In genomic region chr2:54866868-54867267, GRCh38 we compare ENCODE assay signal across 10 cellular contexts.
A peak's percentile ranks its signal among the peaks of the same experiment; 100 is the strongest.
DNase-seq lines count a peak whose midpoint lies in the region; ATAC-seq and TF ChIP-seq lines count a peak whose summit lies in the region.
"Had no signal": no experiment of that assay in that cellular context is flagged by ENCODE, and none has a peak within 500 bp of the region (broad histone marks: within the 10 kb centered on the region; RNA-seq: fewer than 3 reads in every experiment).

No MANE protein-coding gene starts in this region.

- H3K4me3 Mint-ChIP-seq in T-helper 17 cell = no peak overlapping the region
- H3K4me3 Mint-ChIP-seq: activated naive CD4-positive, alpha-beta T cell treated with anti-CD3 and anti-CD28 coated beads, Interleukin-2, amount 50 U/mL, for 24 hours had no signal

- no peak for TF ChIP-seq EP300 in stomach (IDR thresholded peaks at IDR 0.05)

- H3K27me3 ChIP-seq in stomach (no peaks in the 10 kb centered on the region), H7 (ENCODE audit: control insufficient read depth, insufficient read depth, low read length) (no peaks in the 10 kb centered on the region)

- TF ChIP-seq CTCF in stomach (IDR thresholded peaks at IDR 0.05) = no peak

- peaks cover 9% of the 10 kb centered on the region for H3K4me1 Mint-ChIP-seq in T-helper 17 cell

- no peaks in the 10 kb centered on the region for H3K27me3 Mint-ChIP-seq in T-helper 17 cell
- H3K27me3 Mint-ChIP-seq: activated naive CD4-positive, alpha-beta T cell treated with anti-CD3 and anti-CD28 coated beads, Interleukin-2, amount 50 U/mL, for 24 hours had no signal

- DNase-seq in T-helper 17 cell (no peak), stomach (no peak), H7 (no peak), NCI-H1930 (lab: John Stamatoyannopoulos, UW) (no peak)
- no peak for DNase-seq in stimulated activated CD4-positive, alpha-beta T cell treated with anti-CD3 and anti-CD28 coated beads, Interleukin-4, amount 100 ng/mL, for 1 hour
- DNase-seq: mesendoderm had no signal

- H3K27ac Mint-ChIP-seq in T-helper 17 cell = peak overlapping the region; percentile 79
- H3K27ac Mint-ChIP-seq: activated naive CD4-positive, alpha-beta T cell treated with anti-CD3 and anti-CD28 coated beads, Interleukin-2, amount 50 U/mL, for 24 hours had no signal

- H3K4me1 ChIP-seq in stomach = no peaks in the 10 kb centered on the region

- no peak overlapping the region for H3K27ac ChIP-seq in stomach

- 70 to 86% (median 78%) methylated on average over 5 of the region's 5 CpGs for WGBS in stomach, 5 donors

- H3K9me3 ChIP-seq in T-helper 17 cell (ENCODE audit: control insufficient read depth, low read length, poor library complexity, severe bottlenecking) (no peaks in the 10 kb centered on the region), stomach (no peaks in the 10 kb centered on the region)

- TF ChIP-seq POLR2A in stomach (IDR thresholded peaks at IDR 0.05) = no peak

- H3K36me3 Mint-ChIP-seq in T-helper 17 cell (ENCODE audit: low read depth) = no peaks in the 10 kb centered on the region

- intact Hi-C loops in stomach (cut with DNase I; ENCODE audit: low total_unique reads) = no loop called here

- ATAC-seq in GM18511 (IDR thresholded peaks at IDR 0.05; ENCODE audit: unreplicated experiment) = peak; percentile 94
- ATAC-seq in GM21447 (IDR thresholded peaks at IDR 0.05; ENCODE audit: unreplicated experiment) = peak; percentile 94
- peak; percentile 83 for ATAC-seq in HG03196 (IDR thresholded peaks at IDR 0.05; ENCODE audit: unreplicated experiment)
- ATAC-seq in T-helper 17 cell = peak; percentile 42

- H3K36me3 ChIP-seq in stomach (no peaks in the 10 kb centered on the region), H7 (replicated peaks; ENCODE audit: control insufficient read depth, insufficient read depth, low read length) (no peaks in the 10 kb centered on the region)

- H3K4me3 ChIP-seq in stomach (no peak overlapping the region), H7 (ENCODE audit: insufficient read depth, low read depth, low read length) (no peak overlapping the region)

Comparison
In these comparisons a context has a peak if more than half of its experiments do, and no peak if none do; other contexts are left out.
1. ATAC-seq: peak in every context shown above with its lines; median percentile 94 in GM18511; 94 in GM21447; 83 in HG03196; 42 in T-helper 17 cell.